In the genomic region with DNA sequence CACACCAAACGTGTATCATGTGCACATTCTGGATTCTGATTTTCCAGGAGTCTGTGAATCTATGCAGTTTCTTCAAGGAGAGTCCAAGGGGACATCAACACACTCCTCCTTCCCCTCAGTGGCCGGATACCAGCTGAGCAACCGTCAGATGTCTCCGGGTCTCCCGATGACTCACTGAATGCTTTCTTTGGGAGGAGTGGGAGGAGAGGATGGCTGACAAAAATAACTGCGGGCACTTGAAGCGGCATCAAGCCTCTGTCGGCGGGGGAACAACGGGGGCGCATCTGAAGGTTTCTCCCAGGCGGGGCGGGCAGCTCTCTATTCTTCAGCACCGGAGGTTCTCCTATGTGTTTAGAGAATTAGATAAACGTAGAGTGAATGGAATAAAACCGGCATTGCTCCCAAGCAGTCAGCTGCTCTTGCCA, we compare ENCODE assay signal across 8 cellular contexts. TPM values are rescaled to one million over a fixed set of nuclear protein-coding genes. Genes with fewer than 3 reads are reported as not detected.
DNase-seq lines count a peak whose midpoint lies in the region; ATAC-seq and TF ChIP-seq lines count a peak whose summit lies in the region.

No MANE protein-coding gene starts in this region.

- H3K4me3 ChIP-seq in BJ (ENCODE audit: low read depth, low read length) (peak overlapping the region; percentile 12; the same call in 1 of the 2 replicates), cardiac fibroblast (replicated peaks in 1 of 2; ENCODE audit: low read depth in 2 of 2, low read length in 2 of 2) (peak overlapping the region in 1 of 2 donors; percentile 26)

- TF ChIP-seq CTCF in BJ (IDR thresholded peaks at IDR 0.05; ENCODE audit: insufficient read depth, low read depth, low read length) (no peak), cardiac fibroblast (IDR thresholded peaks at IDR 0.05; ENCODE audit: low read depth, low read length) (no peak)

- CTCF ChIA-PET in BJ (lab: Yijun Ruan, JAX): interaction anchor here (0.6 to 11.1 kb wide), 7 partner anchors 14 to 153 kb away, joined by 3 to 264 read pairs (median 3); no protein-coding TSS in a partner anchor

- POLR2A ChIA-PET in BJ (lab: Charles Lee): no interaction called here

- H3K27me3 ChIP-seq in BJ (ENCODE audit: control insufficient read depth, insufficient read depth, low read length): no peaks in the 10 kb centered on the region

- H3K36me3 ChIP-seq in BJ (ENCODE audit: control insufficient read depth, insufficient read depth, low read length): no peaks in the 10 kb centered on the region

- ATAC-seq in GM21717 (IDR thresholded peaks at IDR 0.05; ENCODE audit: unreplicated experiment) (no peak), GM18858 (IDR thresholded peaks at IDR 0.05; ENCODE audit: unreplicated experiment) (no peak), HG03565 (IDR thresholded peaks at IDR 0.05; ENCODE audit: unreplicated experiment) (no peak), HG03521 (IDR thresholded peaks at IDR 0.05; ENCODE audit: unreplicated experiment) (no peak)

- peak; percentile 23 for DNase-seq in BJ (ENCODE audit: low read depth)
- DNase-seq in M059J (ENCODE audit: low read depth): peak; percentile 68
- peak; percentile 67 to 75 for DNase-seq in cardiac fibroblast (ENCODE audit: low read depth in 2 of 2)
- peak; percentile 63 for DNase-seq in middle frontal gyrus (ENCODE audit: extremely low spot score, low spot score)

RNA-seq across cellular contexts. Expression of a gene that starts 24.6 kb away (rescaled TPM):
- polyA plus RNA-seq in BJ (2011; rRNA removed): 0.82 and 1.3 TPM in 2 replicates
- polyA minus RNA-seq in BJ (2011; rRNA and poly(A)+ RNA removed): 0.33 and 0.36 TPM in 2 replicates
- total RNA-seq in M059J (2014; rRNA removed; shearing (Covaris generic)): 1.1 and 1.6 TPM in 2 replicates

RNA-seq across cellular contexts. Expression of a gene that starts 52.4 kb away (rescaled TPM):
- 6.0 and 6.6 TPM in 2 replicates for polyA plus RNA-seq in BJ (2011; rRNA removed)
- 3.1 and 5.2 TPM in 2 replicates for polyA minus RNA-seq in BJ (2011; rRNA and poly(A)+ RNA removed)
- total RNA-seq in M059J (2014; rRNA removed; shearing (Covaris generic)): 4.1 and 8.1 TPM in 2 replicates
